Comparison of ENCODE assay signal across 8 cellular contexts in the genomic region with DNA sequence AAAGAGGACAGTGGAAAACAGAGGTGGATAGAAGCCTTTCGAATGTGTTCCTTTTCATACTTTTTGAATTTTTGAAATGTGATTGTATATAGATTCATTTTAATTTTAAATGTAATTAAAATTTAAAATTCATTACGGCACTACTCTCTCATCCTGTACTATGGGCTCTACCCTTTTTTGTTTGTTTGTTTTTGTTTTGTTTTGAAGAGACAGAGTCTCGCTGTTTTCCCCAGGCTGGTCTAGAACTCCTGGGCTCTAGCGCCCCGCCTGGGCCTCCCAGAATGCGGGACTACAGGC. TPM values are rescaled to one million over a fixed set of nuclear protein-coding genes. Genes with fewer than 3 reads are reported as not detected.
A peak's percentile ranks its signal among the peaks of the same experiment; 100 is the strongest.
DNase-seq lines count a peak whose midpoint lies in the region; ATAC-seq and TF ChIP-seq lines count a peak whose summit lies in the region.

No MANE protein-coding gene starts in this region.

- no peaks in the 10 kb centered on the region for H3K9me3 ChIP-seq in CD4-positive, CD25-positive, alpha-beta regulatory T cell (ENCODE audit: control insufficient read depth in 2 of 2, low read length in 2 of 2)
- H3K9me3 ChIP-seq in duodenal mucosa (ENCODE audit: control insufficient read depth in 1 of 2, low read length in 2 of 2) = no peaks in the 10 kb centered on the region

- H3K4me1 Mint-ChIP-seq in CD4-positive, CD25-positive, alpha-beta regulatory T cell = peaks cover 0 to 9% (median under 1%) of the 10 kb centered on the region in 4 donors
- peaks cover 5% of the 10 kb centered on the region for H3K4me1 Mint-ChIP-seq in nephron

- H3K4me1 ChIP-seq in CD4-positive, CD25-positive, alpha-beta regulatory T cell (ENCODE audit: control insufficient read depth, insufficient read depth, low read length, poor library complexity, severe bottlenecking) = peaks cover 14% of the 10 kb centered on the region
- peaks cover 4 to 5% of the 10 kb centered on the region in 2 donors for H3K4me1 ChIP-seq in duodenal mucosa (ENCODE audit: control insufficient read depth in 1 of 2, insufficient read depth in 2 of 2, low read length in 2 of 2)

- no peak for DNase-seq in CD4-positive, CD25-positive, alpha-beta regulatory T cell
- DNase-seq in NB4 (ENCODE audit: low read depth) (no peak), dermis blood vessel endothelial cell (no peak), HPDE6-E6E7 (ENCODE audit: extremely low spot score) (no peak)

- peak overlapping the region; percentile 62 to 87 for H3K9ac ChIP-seq in duodenal mucosa (ENCODE audit: low read depth in 1 of 2, low read length in 2 of 2)

- peak overlapping the region; percentile 41 for H3K27ac ChIP-seq in CD4-positive, CD25-positive, alpha-beta regulatory T cell (ENCODE audit: insufficient read depth, low read length, poor library complexity, severe bottlenecking)
- H3K27ac ChIP-seq in duodenal mucosa (ENCODE audit: low read depth, low read length) = peak overlapping the region; percentile 86

- no peaks in the 10 kb centered on the region for H3K36me3 ChIP-seq in CD4-positive, CD25-positive, alpha-beta regulatory T cell (ENCODE audit: control insufficient read depth, insufficient read depth, low read length)
- H3K36me3 ChIP-seq in duodenal mucosa (ENCODE audit: control insufficient read depth in 1 of 2, insufficient read depth in 2 of 2, low read length in 2 of 2) = no peaks in the 10 kb centered on the region

- H3K27me3 Mint-ChIP-seq in CD4-positive, CD25-positive, alpha-beta regulatory T cell = peaks cover 5% of the 10 kb centered on the region
- H3K27me3 Mint-ChIP-seq in nephron (ENCODE audit: low read depth) = peaks cover 3% of the 10 kb centered on the region

- H3K27me3 ChIP-seq in CD4-positive, CD25-positive, alpha-beta regulatory T cell (ENCODE audit: control insufficient read depth, insufficient read depth, low read length) = no peaks in the 10 kb centered on the region
- H3K27me3 ChIP-seq in duodenal mucosa (ENCODE audit: control insufficient read depth in 1 of 2, insufficient read depth in 2 of 2, low read length in 2 of 2) = no peaks in the 10 kb centered on the region

- no peaks in the 10 kb centered on the region for H3K9me3 Mint-ChIP-seq in CD4-positive, CD25-positive, alpha-beta regulatory T cell
- H3K9me3 Mint-ChIP-seq in nephron = no peaks in the 10 kb centered on the region

- H3K4me3 Mint-ChIP-seq in CD4-positive, CD25-positive, alpha-beta regulatory T cell = peak overlapping the region; percentile 85 to 89 (median 86)
- peak overlapping the region; percentile 88 to 93 (median 92) for H3K4me3 Mint-ChIP-seq in nephron

- H3K4me3 ChIP-seq in CD4-positive, CD25-positive, alpha-beta regulatory T cell (ENCODE audit: low read depth, low read length) = peak overlapping the region; percentile 7
- H3K4me3 ChIP-seq in NB4 (ENCODE audit: low read depth, low read length) (peak overlapping the region; percentile 56), duodenal mucosa (ENCODE audit: low read depth in 1 of 2, low read length in 2 of 2) (peak overlapping the region; percentile 67 to 83)

- TF ChIP-seq POLR2A in NB4 (IDR thresholded peaks at IDR 0.05; ENCODE audit: extremely low read depth, insufficient read length) = no peak

- no peaks in the 10 kb centered on the region for H3K36me3 Mint-ChIP-seq in CD4-positive, CD25-positive, alpha-beta regulatory T cell
- H3K36me3 Mint-ChIP-seq in nephron (ENCODE audit: low read depth) = no peaks in the 10 kb centered on the region

- peak; percentile 21 to 30 for ATAC-seq in CD4-positive, CD25-positive, alpha-beta regulatory T cell (ENCODE audit: low read depth in 2 of 2)
- ATAC-seq in GM18511 (IDR thresholded peaks at IDR 0.05; ENCODE audit: unreplicated experiment) (no peak), GM19035 (IDR thresholded peaks at IDR 0.05; ENCODE audit: unreplicated experiment) (no peak)

- TF ChIP-seq CTCF in NB4 (IDR thresholded peaks at IDR 0.05; ENCODE audit: low read depth, low read length) (peak; percentile 28), nephron (IDR thresholded peaks at IDR 0.05; ENCODE audit: unreplicated experiment in 3 of 3) (no peak)

- H3K27ac Mint-ChIP-seq in CD4-positive, CD25-positive, alpha-beta regulatory T cell = peak overlapping the region in 1 of 3 donors; percentile 62
- H3K27ac Mint-ChIP-seq in nephron = peak overlapping the region; percentile 68 to 98 (median 94)

RNA-seq across cellular contexts. Expression of a gene that starts 11.9 kb away (rescaled TPM):
- 17.7 TPM for total RNA-seq in CD4-positive, CD25-positive, alpha-beta regulatory T cell
- polyA plus RNA-seq in CD4-positive, CD25-positive, alpha-beta regulatory T cell = 10 to 100 TPM; 39.0 to 46.8 (median 44.9) TPM
- 39.2 and 40.2 TPM in 2 replicates for total RNA-seq in dermis blood vessel endothelial cell

RNA-seq across cellular contexts. Expression of a gene that starts 48.3 kb away (rescaled TPM):
- total RNA-seq in CD4-positive, CD25-positive, alpha-beta regulatory T cell = 93.0 TPM
- 10 to 100 TPM; 45.8 to 62.0 (median 54.2) TPM for polyA plus RNA-seq in CD4-positive, CD25-positive, alpha-beta regulatory T cell
- 5.3 and 8.9 TPM in 2 replicates for total RNA-seq in dermis blood vessel endothelial cell

RNA-seq across cellular contexts. Expression of a gene that starts 49.8 kb away (rescaled TPM):
- 0.10 TPM for total RNA-seq in CD4-positive, CD25-positive, alpha-beta regulatory T cell
- under 1 TPM in 1 of 4 donors, not detected in 3; 0.03 TPM for polyA plus RNA-seq in CD4-positive, CD25-positive, alpha-beta regulatory T cell
- total RNA-seq in dermis blood vessel endothelial cell = 0.05 and 0.17 TPM in 2 replicates

Comparison
In these comparisons a context has a peak if more than half of its experiments do, and no peak if none do; other contexts are left out.
1. ATAC-seq: peak in CD4-positive, CD25-positive, alpha-beta regulatory T cell (2 of 2); none in GM18511 (single experiment) and GM19035 (single experiment).
2. H3K4me3 ChIP-seq: peak in every context shown above with its lines; median percentile 75 in duodenal mucosa; 56 in NB4; 7 in CD4-positive, CD25-positive, alpha-beta regulatory T cell.